14 cellular contexts compared by ENCODE assay signal in the genomic region with DNA sequence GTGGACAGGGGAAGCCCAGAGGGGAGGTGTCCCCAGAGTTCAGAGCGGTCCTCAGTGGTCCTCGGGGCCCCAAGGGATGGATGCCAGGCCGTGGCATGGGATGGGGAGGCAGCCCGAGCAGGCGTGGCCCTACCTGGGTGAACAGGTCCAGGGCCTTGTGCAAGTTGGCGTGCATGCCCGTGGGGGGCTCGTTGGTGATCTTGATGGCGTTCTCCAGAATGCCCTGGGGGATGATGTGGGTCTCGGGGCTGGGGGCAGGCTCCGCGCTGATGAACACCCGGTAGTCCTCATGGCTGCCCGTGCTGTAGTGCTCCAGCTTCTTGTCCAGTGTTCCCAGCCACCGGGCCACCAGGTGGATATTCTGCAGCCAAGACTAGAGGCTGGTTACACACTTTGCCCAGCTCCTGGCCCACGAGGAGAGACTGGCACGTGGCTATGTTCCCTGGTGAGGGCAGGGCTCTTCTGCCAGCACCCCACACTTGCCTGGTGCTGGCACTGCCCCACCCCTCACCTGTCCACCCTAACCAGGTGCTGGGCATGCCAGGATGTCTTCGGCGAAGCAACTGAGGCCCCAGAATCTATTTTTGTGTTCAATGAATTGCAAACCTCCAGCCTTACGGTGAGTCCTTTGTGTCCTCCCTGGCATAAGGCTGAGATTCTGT.
"Had no signal": no experiment of that assay in that cellular context is flagged by ENCODE, and none has a peak within 500 bp of the region (broad histone marks: within the 10 kb centered on the region; RNA-seq: fewer than 3 reads in every experiment).

No MANE protein-coding gene starts in this region.

- H3K9me3 ChIP-seq: uterus had no signal

- H3K4me1 Mint-ChIP-seq: activated CD4-positive, alpha-beta T cell treated with anti-CD3 and anti-CD28 coated beads for 36 hours had no signal

- H3K27ac Mint-ChIP-seq: activated CD4-positive, alpha-beta T cell treated with anti-CD3 and anti-CD28 coated beads for 36 hours; brain; endodermal cell had no signal

- DNase-seq: activated CD4-positive, alpha-beta T cell treated with anti-CD3 and anti-CD28 coated beads for 36 hours; activated gamma-delta T cell; amygdala; cerebellar nuclear complex; dermis blood vessel endothelial cell; endodermal cell; hypothalamus; stimulated activated CD4-positive, alpha-beta T cell treated with anti-CD3 and anti-CD28 coated beads, Interleukin-12 subunit alpha, Interleukin-12 subunit beta, amount 100 ng/mL, for 4 hours; T-helper 9 cell; uterus had no signal

- H3K27ac ChIP-seq: uterus had no signal

- H3K27me3 Mint-ChIP-seq: activated CD4-positive, alpha-beta T cell treated with anti-CD3 and anti-CD28 coated beads for 36 hours; activated naive CD8-positive, alpha-beta T cell; brain; naive thymus-derived CD8-positive, alpha-beta T cell had no signal

- H3K4me3 ChIP-seq: lung, uterus had no signal

- H3K4me1 ChIP-seq: uterus had no signal

- H3K36me3 ChIP-seq: uterus had no signal

- H3K4me3 Mint-ChIP-seq: activated CD4-positive, alpha-beta T cell treated with anti-CD3 and anti-CD28 coated beads for 36 hours; activated naive CD8-positive, alpha-beta T cell; brain; endodermal cell had no signal

- H3K36me3 Mint-ChIP-seq: activated naive CD8-positive, alpha-beta T cell; brain; naive thymus-derived CD8-positive, alpha-beta T cell had no signal
